Comparison of ENCODE assay signal across 2 cellular contexts in the genomic region with DNA sequence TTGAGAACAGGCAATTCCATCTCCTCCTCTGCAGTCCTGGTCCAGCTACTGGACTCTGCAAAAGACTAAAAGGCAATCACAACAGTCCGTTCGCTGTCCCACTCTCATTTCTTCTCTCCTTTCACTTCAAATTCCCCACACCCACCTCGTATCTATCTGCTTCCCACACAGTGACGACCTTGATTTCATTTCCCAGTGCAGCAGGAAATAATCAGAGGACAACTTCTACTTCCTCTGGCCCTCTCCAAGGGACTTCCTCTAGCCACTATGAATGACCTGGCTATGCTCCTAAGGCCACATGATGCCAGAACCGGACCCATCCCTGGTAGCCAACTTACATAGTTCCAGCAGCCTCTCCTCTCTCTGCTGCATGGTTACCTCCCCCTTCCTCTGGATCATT.
TF ChIP-seq lines count a peak whose summit lies in the region.

No MANE protein-coding gene starts in this region.

TF ChIP-seq in liver, 16 proteins besides CTCF, POLR2A, EP300 and RAD21:
- TF ChIP-seq TAF1 (conservative IDR thresholded peaks at IDR 0.05) = no peak
- peak in 1 of 2 donors; percentile 12 for TF ChIP-seq EGR1 (IDR thresholded peaks at IDR 0.05; ENCODE audit: low read depth in 2 of 2)
- TF ChIP-seq FOXA1 (IDR thresholded peaks at IDR 0.05) = no peak
- TF ChIP-seq SP1 (IDR thresholded peaks at IDR 0.05) = no peak
- TF ChIP-seq NR2F2 (IDR thresholded peaks at IDR 0.05) = peak; percentile 20

TF ChIP-seq in HepG2, 621 proteins besides CTCF, POLR2A, EP300 and RAD21:
- TF ChIP-seq, protein P1, sequence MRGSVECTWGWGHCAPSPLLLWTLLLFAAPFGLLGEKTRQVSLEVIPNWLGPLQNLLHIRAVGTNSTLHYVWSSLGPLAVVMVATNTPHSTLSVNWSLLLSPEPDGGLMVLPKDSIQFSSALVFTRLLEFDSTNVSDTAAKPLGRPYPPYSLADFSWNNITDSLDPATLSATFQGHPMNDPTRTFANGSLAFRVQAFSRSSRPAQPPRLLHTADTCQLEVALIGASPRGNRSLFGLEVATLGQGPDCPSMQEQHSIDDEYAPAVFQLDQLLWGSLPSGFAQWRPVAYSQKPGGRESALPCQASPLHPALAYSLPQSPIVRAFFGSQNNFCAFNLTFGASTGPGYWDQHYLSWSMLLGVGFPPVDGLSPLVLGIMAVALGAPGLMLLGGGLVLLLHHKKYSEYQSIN (CRISPR knock-in tag; IDR thresholded peaks at IDR 0.05; ENCODE audit: borderline replicate concordance) = no peak
- TF ChIP-seq CAMTA2 (CRISPR knock-in tag; IDR thresholded peaks at IDR 0.05; ENCODE audit: borderline replicate concordance) (no peak), KAT7 (CRISPR knock-in tag; IDR thresholded peaks at IDR 0.05; ENCODE audit: borderline replicate concordance) (no peak)
